In genomic region chr1:229354226-229354625, GRCh38 we compare ENCODE assay signal across 20 cellular contexts. TPM values are rescaled to one million over a fixed set of nuclear protein-coding genes. Genes with fewer than 3 reads are reported as not detected.
A peak's percentile ranks its signal among the peaks of the same experiment; 100 is the strongest.
DNase-seq lines count a peak whose midpoint lies in the region; ATAC-seq, FAIRE-seq and TF ChIP-seq lines count a peak whose summit lies in the region.
"Had no signal": no experiment of that assay in that cellular context is flagged by ENCODE, and none has a peak within 500 bp of the region (broad histone marks: within the 10 kb centered on the region; RNA-seq: fewer than 3 reads in every experiment).

No MANE protein-coding gene starts in this region.

- H3K9me1 ChIP-seq in K562 (ENCODE audit: control insufficient read depth, insufficient read depth, low read length): no peaks in the 10 kb centered on the region

- H3K4me2 ChIP-seq in HCT116 (ENCODE audit: low read length): no peak overlapping the region
- H3K4me2 ChIP-seq in K562 (ENCODE audit: insufficient read depth, low read length): no peak overlapping the region
- H3K4me2 ChIP-seq: BLaER1 treated with 17β-estradiol and CSF1 and Interleukin-3, amounts not matched to agents 10 nM and 100 nM; GM23338 had no signal

- FAIRE-seq in K562 (lab: Jason Lieb, UNC): no peak
- FAIRE-seq: A204.1, GM12891, H54 had no signal

- H2AFZ ChIP-seq in HCT116 (ENCODE audit: low read depth, low read length, poor library complexity, severe bottlenecking) (no peak overlapping the region), K562 (ENCODE audit: low read depth, low read length) (no peak overlapping the region)
- H2AFZ ChIP-seq: GM23338 had no signal

- H3K4me3 ChIP-seq in right cardiac atrium (ENCODE audit: low read length) (peak overlapping the region; percentile 5), HCT116 (replicated peaks in 1 of 2; ENCODE audit: low read depth in 1 of 2, low read length in 2 of 2) (no peak overlapping the region), K562 (no peak overlapping the region)
- no peak overlapping the region for H3K4me3 ChIP-seq in effector memory CD4-positive, alpha-beta T cell (ENCODE audit: insufficient read depth, low read depth, low read length, poor library complexity, severe bottlenecking)
- H3K4me3 ChIP-seq: BLaER1 treated with 17β-estradiol and CSF1 and Interleukin-3, amounts not matched to agents 10 nM and 100 nM; GM23338 had no signal

- POLR2A ChIA-PET in HCT116 (lab: Charles Lee) (no interaction called here), K562 (lab: Yijun Ruan, JAX) (interaction anchor here (1.3 to 1.9 kb wide), 2 partner anchors 8 to 11 kb away, joined by 3 to 6 read pairs; partner anchors contain the start of gene CCSAP)

- DNase-seq in right cardiac atrium (no peak), Right ventricle myocardium inferior (ENCODE audit: missing footprints) (no peak), HCT116 (ENCODE audit: low read depth, low spot score) (no peak), K562 (ENCODE audit: extremely low read depth in 1 of 4, low spot score in 3 of 4) (no peak), HCEC 1CT (no peak)
- DNase-seq in effector memory CD4-positive, alpha-beta T cell: no peak
- DNase-seq: ACHN; AML-193; BE2C; CD4-positive, alpha-beta T cell; CD8-positive, alpha-beta memory T cell; DMS53; DMS79 treated with DMSO at 0.1 percent for 48 hours; GF-D8 had no signal

- RAD21 ChIA-PET in HCT116 (lab: Charles Lee; ENCODE audit: low non-redundant PET in 1 of 2, low total read pairs in 2 of 2, uncharacterized antibody in 2 of 2, unreplicated experiment in 2 of 2): no interaction called here

- H3K4me1 ChIP-seq in right cardiac atrium (ENCODE audit: control insufficient read depth, insufficient read depth, low read length): no peaks in the 10 kb centered on the region
- H3K4me1 ChIP-seq in HCT116 (ENCODE audit: control insufficient read depth in 1 of 2, insufficient read depth in 2 of 2, low read length in 2 of 2): peaks cover 0 to 5% of the 10 kb centered on the region in 2 experiments; a peak in 2 of 4 replicates
- H3K4me1 ChIP-seq in K562 (replicated peaks in 1 of 2; ENCODE audit: control insufficient read depth in 2 of 2, insufficient read depth in 2 of 2, low read length in 2 of 2): peaks cover 5 to 22% of the 10 kb centered on the region in 2 experiments; a peak in 3 of 5 replicates
- H3K4me1 ChIP-seq in effector memory CD4-positive, alpha-beta T cell (ENCODE audit: control insufficient read depth, insufficient read depth, low read length, poor library complexity, severe bottlenecking): no peaks in the 10 kb centered on the region
- H3K4me1 ChIP-seq: BE2C; BLaER1 treated with 17β-estradiol and CSF1 and Interleukin-3, amounts not matched to agents 10 nM and 100 nM had no signal

- H3K9ac ChIP-seq in HCT116 (ENCODE audit: low read length) (no peak overlapping the region), K562 (ENCODE audit: insufficient read depth in 1 of 2, low read depth in 2 of 2, low read length in 2 of 2) (no peak overlapping the region)
- H3K9ac ChIP-seq: BLaER1 treated with 17β-estradiol and CSF1 and Interleukin-3, amounts not matched to agents 10 nM and 100 nM had no signal

- no TSS peak for BruUV-seq in HCT116 (replicated peaks; lab: Mats Ljungman, UMichigan)
- BruUV-seq in K562 (replicated peaks; lab: Mats Ljungman, UMichigan): no TSS peak

- H3K27me3 ChIP-seq in right cardiac atrium (ENCODE audit: control insufficient read depth, insufficient read depth): no peaks in the 10 kb centered on the region
- no peaks in the 10 kb centered on the region for H3K27me3 ChIP-seq in HCT116 (ENCODE audit: insufficient read depth, low read length)
- peaks cover 4 to 8% of the 10 kb centered on the region in 2 experiments; a peak in 2 of 5 replicates for H3K27me3 ChIP-seq in K562 (ENCODE audit: control insufficient read depth in 2 of 2, insufficient read depth in 2 of 2, low read length in 2 of 2)
- no peaks in the 10 kb centered on the region for H3K27me3 ChIP-seq in effector memory CD4-positive, alpha-beta T cell (replicated peaks; ENCODE audit: control insufficient read depth, insufficient read depth, low read length, poor library complexity, severe bottlenecking)
- H3K27me3 ChIP-seq: BE2C; BLaER1 treated with 17β-estradiol and CSF1 and Interleukin-3, amounts not matched to agents 10 nM and 100 nM had no signal

- TF ChIP-seq POLR2A in HCT116 (IDR thresholded peaks at IDR 0.05; ENCODE audit: borderline replicate concordance, extremely low read depth, insufficient read depth, insufficient read length): no peak
- TF ChIP-seq POLR2A in K562 (conservative IDR thresholded peaks at IDR 0.05): no peak

- ATAC-seq in right cardiac atrium (no peak), Right ventricle myocardium inferior (no peak), HCT116 (no peak), K562 (no peak)
- ATAC-seq: GM23338 had no signal

- H4K20me1 ChIP-seq in HCT116 (ENCODE audit: insufficient read depth) (no peaks in the 10 kb centered on the region), K562 (replicated peaks; ENCODE audit: control insufficient read depth, insufficient read depth, low read length) (no peaks in the 10 kb centered on the region)
- H4K20me1 ChIP-seq: BLaER1 treated with 17β-estradiol and CSF1 and Interleukin-3, amounts not matched to agents 10 nM and 100 nM had no signal

- no peaks in the 10 kb centered on the region for H3K36me3 ChIP-seq in HCT116 (ENCODE audit: control insufficient read depth in 1 of 2, insufficient read depth in 2 of 2, low read length in 2 of 2)
- H3K36me3 ChIP-seq in K562 (ENCODE audit: control insufficient read depth, insufficient read depth, low read length): no peaks in the 10 kb centered on the region
- no peaks in the 10 kb centered on the region for H3K36me3 ChIP-seq in effector memory CD4-positive, alpha-beta T cell (ENCODE audit: control insufficient read depth, insufficient read depth, low read length)
- H3K36me3 ChIP-seq: BE2C; BLaER1 treated with 17β-estradiol and CSF1 and Interleukin-3, amounts not matched to agents 10 nM and 100 nM had no signal

- in situ Hi-C loops in K562 (cut with MboI): no loop called here

- no peak for TF ChIP-seq EP300 in K562 (IDR thresholded peaks at IDR 0.05; ENCODE audit: low read length)

- H3K79me2 ChIP-seq in HCT116 (ENCODE audit: insufficient read depth, low read length) (no peaks in the 10 kb centered on the region), K562 (ENCODE audit: control insufficient read depth, insufficient read depth, low read length) (no peaks in the 10 kb centered on the region)

- TF ChIP-seq RAD21 in HCT116 (IDR thresholded peaks at IDR 0.05; ENCODE audit: low read depth) (no peak), K562 (CRISPR knock-in tag; conservative IDR thresholded peaks at IDR 0.05 in 1 of 2, IDR thresholded peaks at IDR 0.05 in 1 of 2) (no peak)

- H3K9me2 ChIP-seq in HCT116 (ENCODE audit: insufficient read depth): no peaks in the 10 kb centered on the region

- no peak overlapping the region for H3K27ac ChIP-seq in right cardiac atrium (ENCODE audit: low read length)
- H3K27ac ChIP-seq in HCT116 (ENCODE audit: low read depth, low read length): no peak overlapping the region
- H3K27ac ChIP-seq in K562 (ENCODE audit: extremely low read depth, low read depth, low read length): no peak overlapping the region
- no peak overlapping the region for H3K27ac ChIP-seq in effector memory CD4-positive, alpha-beta T cell (ENCODE audit: insufficient read depth, low read length, poor library complexity, severe bottlenecking)
- H3K27ac ChIP-seq: 22Rv1; BLaER1 treated with 17β-estradiol and CSF1 and Interleukin-3, amounts not matched to agents 10 nM and 100 nM had no signal

- CTCF ChIA-PET in HCT116 (lab: Charles Lee) (no interaction called here), K562 (lab: Yijun Ruan, JAX; ENCODE audit: low intra/inter-chr PET ratio) (interaction anchor here (0.6 kb wide), 1 partner anchor 38 kb away, joined by 3 read pairs; no protein-coding TSS in a partner anchor)

- H3K9me3 ChIP-seq in right cardiac atrium (ENCODE audit: control insufficient read depth, low read length) (no peaks in the 10 kb centered on the region), HCT116 (ENCODE audit: control insufficient read depth in 1 of 2, insufficient read depth in 1 of 2, low read depth in 1 of 2, low read length in 2 of 2) (peaks cover 5 to 18% of the 10 kb centered on the region in 2 experiments; a peak in 3 of 4 replicates), K562 (replicated peaks; ENCODE audit: control insufficient read depth, insufficient read depth, low read depth, low read length) (0 out of 2 replicates have a peak, but pooled peaks cover 2% of the 10 kb centered on the region)
- H3K9me3 ChIP-seq in effector memory CD4-positive, alpha-beta T cell (ENCODE audit: control insufficient read depth, low read length): peaks cover 3% of the 10 kb centered on the region
- H3K9me3 ChIP-seq: BE2C had no signal

- intact Hi-C loops in right cardiac atrium (cut with DNase I): no loop called here
- intact Hi-C loops in Right ventricle myocardium inferior (cut with DNase I): no loop called here
- intact Hi-C loops in HCT116 (cut with micrococcal nuclease): no loop called here
- intact Hi-C loops in K562 (cut with micrococcal nuclease): no loop called here

- no peak for TF ChIP-seq CTCF in HCT116 (IDR thresholded peaks at IDR 0.05 in 2 of 3, conservative IDR thresholded peaks at IDR 0.05 in 1 of 3; ENCODE audit: borderline replicate concordance in 1 of 3, insufficient read depth in 1 of 3, low read depth in 2 of 3, low read length in 2 of 3)
- no peak for TF ChIP-seq CTCF in K562 (IDR thresholded peaks at IDR 0.05 in 2 of 3, conservative IDR thresholded peaks at IDR 0.05 in 1 of 3; ENCODE audit: insufficient read depth in 2 of 3, low read depth in 1 of 3, low read length in 3 of 3)

RNA-seq across cellular contexts. Expression of gene CCSAP, which starts 11.4 kb away (rescaled TPM):
- total RNA-seq in right cardiac atrium (1 to 10 TPM; 3.3 to 4.4 (median 3.5) TPM), Right ventricle myocardium inferior (2.3 TPM), HCT116 (2021; ENCODE audit: unreplicated experiment) (10.9 TPM), K562 (2014; rRNA removed) (7.8 and 8.2 TPM in 2 replicates), K562 (2014; rRNA removed; fragmentation: Illumina TruSeq; extraction: Trizol) (13.6 and 14.4 TPM in 2 replicates), K562 (2015; rRNA removed; fragmentation: Illumina TruSeq; extraction: Trizol) (10.7 and 11.2 TPM in 2 replicates), K562 (2021) (10.3 and 10.5 TPM in 2 replicates)
- polyA plus RNA-seq in right cardiac atrium (2.1 TPM), K562 (2011; rRNA removed) (15.9 and 18.4 TPM in 2 replicates), K562 (2014; fragmentation: Illumina TruSeq; extraction: Trizol) (6.9 and 9.5 TPM in 2 replicates), K562 (2014; fragmentation: Nextera tagmentation; extraction: Ambion mirVana) (1 to 10 TPM; 3.6 to 4.3 TPM), K562 (2014; rRNA removed) (6.0 and 8.2 TPM in 2 replicates)
- 2.5 and 3.8 TPM in 2 replicates for polyA plus RNA-seq in HCT116 (2012)
- total RNA-seq in K562 (2011; cell fraction: chromatin; rRNA removed; ENCODE audit: low replicate concordance): 9.4 and 42.2 TPM in 2 replicates
- total RNA-seq in K562 (2011; cell fraction: nucleolus; rRNA removed): 6.0 and 8.4 TPM in 2 replicates
- 19.9 and 28.9 TPM in 2 replicates for total RNA-seq in K562 (2011; cell fraction: nucleoplasm; rRNA removed)
- 2.7 and 11.3 TPM in 2 replicates for polyA plus RNA-seq in K562 (2011; cell fraction: cytosol; rRNA removed)
- polyA plus RNA-seq in K562 (2011; cell fraction: nucleus; rRNA removed): 8.0 and 22.9 TPM in 2 replicates
- 6.5 and 7.3 TPM in 2 replicates for polyA plus RNA-seq in K562 (2012)
- 22.1 and 31.4 TPM in 2 replicates for polyA minus RNA-seq in K562 (2011; rRNA and poly(A)+ RNA removed)
- polyA minus RNA-seq in K562 (2011; cell fraction: cytosol; rRNA and poly(A)+ RNA removed): 12.0 and 16.3 TPM in 2 replicates
- polyA minus RNA-seq in K562 (2011; cell fraction: nucleus; rRNA and poly(A)+ RNA removed): 5.0 and 16.2 TPM in 2 replicates
